Comparison of ENCODE assay signal across 8 cellular contexts in genomic region chr19:31214086-31214485, GRCh38.
A peak's percentile ranks its signal among the peaks of the same experiment; 100 is the strongest.
DNase-seq lines count a peak whose midpoint lies in the region; ATAC-seq lines count a peak whose summit lies in the region.

No MANE protein-coding gene starts in this region.

- peak overlapping the region; percentile 99 for H3K27ac Mint-ChIP-seq in activated T-helper 17 cell treated with anti-CD3 and anti-CD28 coated beads, Interleukin-2, amount 50 U/mL, for 72 hours

- peaks cover 6% of the 10 kb centered on the region for H3K36me3 Mint-ChIP-seq in activated T-helper 17 cell treated with anti-CD3 and anti-CD28 coated beads, Interleukin-2, amount 50 U/mL, for 72 hours (ENCODE audit: low read depth)

- intact Hi-C loops in Right ventricle myocardium superior (cut with DNase I) = no loop called here

- peak; percentile 95 for ATAC-seq in activated T-helper 17 cell treated with anti-CD3 and anti-CD28 coated beads, Interleukin-2, amount 50 U/mL, for 72 hours (replicated peaks)
- ATAC-seq in Right ventricle myocardium superior (ENCODE audit: poor library complexity) = peak; percentile 41

- peaks cover 28% of the 10 kb centered on the region for H3K4me1 Mint-ChIP-seq in activated T-helper 17 cell treated with anti-CD3 and anti-CD28 coated beads, Interleukin-2, amount 50 U/mL, for 72 hours

- peak; percentile 98 for DNase-seq in GM04504 (ENCODE audit: low read depth)
- peak; percentile 25 for DNase-seq in SHP77 treated with DMSO at 0.1 percent for 48 hours (lab: John Stamatoyannopoulos, UW)
- DNase-seq in Right ventricle myocardium superior = peak; percentile 67
- DNase-seq in stimulated activated CD4-positive, alpha-beta T cell treated with anti-CD3 and anti-CD28 coated beads, Interleukin-1b, Interleukin-23, amount 100 ng/mL, for 4 hours (ENCODE audit: low read depth in 2 of 2) = peak; percentile 65 to 74
- no peak for DNase-seq in DMS153 (lab: John Stamatoyannopoulos, UW)
- DNase-seq in HuH-7 (ENCODE audit: low spot score) = no peak
- no peak for DNase-seq in NCI-H2029 treated with DMSO at 0.1 percent for 48 hours (lab: John Stamatoyannopoulos, UW)

- H3K9me3 Mint-ChIP-seq in activated T-helper 17 cell treated with anti-CD3 and anti-CD28 coated beads, Interleukin-2, amount 50 U/mL, for 72 hours = no peaks in the 10 kb centered on the region

- no peaks in the 10 kb centered on the region for H3K27me3 Mint-ChIP-seq in activated T-helper 17 cell treated with anti-CD3 and anti-CD28 coated beads, Interleukin-2, amount 50 U/mL, for 72 hours

- peak overlapping the region; percentile 87 for H3K4me3 Mint-ChIP-seq in activated T-helper 17 cell treated with anti-CD3 and anti-CD28 coated beads, Interleukin-2, amount 50 U/mL, for 72 hours

Comparison
In these comparisons a context has a peak if more than half of its experiments do, and no peak if none do; other contexts are left out.
1. DNase-seq: peak in GM04504 (single experiment), SHP77 treated with DMSO at 0.1 percent for 48 hours (single experiment), Right ventricle myocardium superior (single experiment) and stimulated activated CD4-positive, alpha-beta T cell treated with anti-CD3 and anti-CD28 coated beads, Interleukin-1b, Interleukin-23, amount 100 ng/mL, for 4 hours (2 of 2); none in DMS153 (single experiment), HuH-7 (single experiment) and NCI-H2029 treated with DMSO at 0.1 percent for 48 hours (single experiment).